Comparison of ENCODE assay signal across 13 cellular contexts in genomic region chr9:112771359-112772214, GRCh38. TPM values are rescaled to one million over a fixed set of nuclear protein-coding genes. Genes with fewer than 3 reads are reported as not detected.
DNase-seq lines count a peak whose midpoint lies in the region; ATAC-seq and TF ChIP-seq lines count a peak whose summit lies in the region.
"Had no signal": no experiment of that assay in that cellular context is flagged by ENCODE, and none has a peak within 500 bp of the region (broad histone marks: within the 10 kb centered on the region; RNA-seq: fewer than 3 reads in every experiment).

No MANE protein-coding gene starts in this region.

- H3K4me2 ChIP-seq in H9 (ENCODE audit: insufficient read depth, insufficient read length, low read length) = no peak overlapping the region

- H3K56ac ChIP-seq in H9 (ENCODE audit: insufficient read length, low read depth, low read length) = no peak overlapping the region

- no peaks in the 10 kb centered on the region for H3K9me3 Mint-ChIP-seq in CD8-positive, alpha-beta T cell
- peaks cover 3% of the 10 kb centered on the region for H3K9me3 Mint-ChIP-seq in memory B cell
- peaks cover under 1 to 1% of the 10 kb centered on the region in 2 experiments; a peak in 4 of 5 replicates for H3K9me3 Mint-ChIP-seq in H9

- H3K4me3 Mint-ChIP-seq in CD8-positive, alpha-beta T cell = no peak overlapping the region
- H3K4me3 Mint-ChIP-seq in T-helper 17 cell = peak overlapping the region; percentile 3
- peak overlapping the region; percentile 37 for H3K4me3 Mint-ChIP-seq in memory B cell
- no peak overlapping the region for H3K4me3 Mint-ChIP-seq in H9

- H3K18ac ChIP-seq in H9 (ENCODE audit: insufficient read length, low read depth, low read length) = no peak overlapping the region

- H3K27ac ChIP-seq in CD8-positive, alpha-beta T cell (ENCODE audit: low read depth, low read length) = no peak overlapping the region
- H3K27ac ChIP-seq in H9 (ENCODE audit: insufficient read length, low read depth, low read length) = no peak overlapping the region

- no peaks in the 10 kb centered on the region for H3K9me3 ChIP-seq in CD8-positive, alpha-beta T cell (ENCODE audit: low read length)
- H3K9me3 ChIP-seq in T-helper 17 cell (ENCODE audit: control insufficient read depth, low read length, poor library complexity, severe bottlenecking) (no peaks in the 10 kb centered on the region), H9 (ENCODE audit: control insufficient read depth, low read depth, low read length) (no peaks in the 10 kb centered on the region)

- H2BK5ac ChIP-seq in H9 (ENCODE audit: insufficient read length, low read length) = no peak overlapping the region

- no peaks in the 10 kb centered on the region for H3K23me2 ChIP-seq in H9 (ENCODE audit: insufficient read length, low read depth, low read length, poor library complexity, severe bottlenecking)

- no peak overlapping the region for H3K14ac ChIP-seq in H9 (ENCODE audit: insufficient read depth, low read length)

- peaks cover 8% of the 10 kb centered on the region for H3K36me3 Mint-ChIP-seq in CD8-positive, alpha-beta T cell
- H3K36me3 Mint-ChIP-seq in T-helper 17 cell (ENCODE audit: low read depth) (peaks cover 4% of the 10 kb centered on the region), memory B cell (peaks cover 19% of the 10 kb centered on the region), H9 (ENCODE audit: insufficient read depth in 1 of 3, low read depth in 3 of 3) (peaks cover 1 to 4% (median 1%) of the 10 kb centered on the region in 3 experiments; a peak in 5 of 7 replicates)

- no peak overlapping the region for H4K8ac ChIP-seq in H9 (replicated peaks; ENCODE audit: insufficient read length, low read depth, low read length)

- peaks cover 15% of the 10 kb centered on the region for H3K4me1 ChIP-seq in CD8-positive, alpha-beta T cell (ENCODE audit: insufficient read depth, low read length)
- peaks cover 4% of the 10 kb centered on the region; the same call in 1 of the 2 replicates for H3K4me1 ChIP-seq in H9 (ENCODE audit: insufficient read depth, low read length)

- H3K36me3 ChIP-seq in CD8-positive, alpha-beta T cell (ENCODE audit: insufficient read depth, low read length) = no peaks in the 10 kb centered on the region

- no peaks in the 10 kb centered on the region for H3K27me3 Mint-ChIP-seq in CD8-positive, alpha-beta T cell (ENCODE audit: low read depth)
- H3K27me3 Mint-ChIP-seq in T-helper 17 cell (no peaks in the 10 kb centered on the region), memory B cell (no peaks in the 10 kb centered on the region), H9 (ENCODE audit: low read depth) (no peaks in the 10 kb centered on the region)

- intact Hi-C loops in CD8-positive, alpha-beta T cell (cut with DNase I, micrococcal nuclease) = no loop called here
- intact Hi-C loops in posterior cingulate gyrus (cut with DNase I) = no loop called here

- no peak overlapping the region for H2AFZ ChIP-seq in H9 (ENCODE audit: low read length)

- H2BK120ac ChIP-seq in H9 (ENCODE audit: low read depth, low read length, poor library complexity, severe bottlenecking) = no peak overlapping the region

- DNase-seq in CD8-positive, alpha-beta T cell = no peak
- DNase-seq in T-helper 17 cell = no peak
- no peak for DNase-seq in memory B cell (ENCODE audit: low spot score in 2 of 2)
- no peak for DNase-seq in posterior cingulate gyrus
- DNase-seq in SIG-M5 (lab: John Stamatoyannopoulos, UW) = no peak
- DNase-seq in H9 = no peak
- DNase-seq: DMS 273 treated with DMSO at 0.1 percent for 48 hours, NCI-H1436 treated with DMSO at 0.1 percent for 48 hours, small intestine had no signal

- H3K27me3 ChIP-seq in CD8-positive, alpha-beta T cell (ENCODE audit: insufficient read depth, low read length) = no peaks in the 10 kb centered on the region
- H3K27me3 ChIP-seq in H9 (ENCODE audit: insufficient read depth, low read length) = no peaks in the 10 kb centered on the region

- POLR2A ChIA-PET in CD8-positive, alpha-beta T cell (lab: Charles Lee) = no interaction called here

- H2BK15ac ChIP-seq in H9 (ENCODE audit: low read depth, low read length) = no peak overlapping the region

- no peak for TF ChIP-seq CTCF in CD8-positive, alpha-beta T cell (IDR thresholded peaks at IDR 0.05)
- TF ChIP-seq CTCF in H9 (conservative IDR thresholded peaks at IDR 0.05) = no peak

- peaks cover 45% of the 10 kb centered on the region for H3K4me1 Mint-ChIP-seq in CD8-positive, alpha-beta T cell (ENCODE audit: low read depth)
- H3K4me1 Mint-ChIP-seq in T-helper 17 cell (peaks cover 37% of the 10 kb centered on the region), memory B cell (peaks cover 29% of the 10 kb centered on the region), H9 (peaks cover 25 to 28% of the 10 kb centered on the region in 2 experiments)

- no peak overlapping the region for H3K4me3 ChIP-seq in CD8-positive, alpha-beta T cell (ENCODE audit: low read depth, low read length)

- 0 out of 2 replicates have a peak, but pooled peaks cover 2% of the 10 kb centered on the region for H3K79me2 ChIP-seq in H9 (ENCODE audit: insufficient read depth, low read length)

- H4K91ac ChIP-seq in H9 (ENCODE audit: insufficient read length, low read depth, low read length) = no peak overlapping the region

- H2BK12ac ChIP-seq in H9 (ENCODE audit: insufficient read length, low read depth, low read length) = no peak overlapping the region

- H2AK5ac ChIP-seq in H9 (ENCODE audit: insufficient read length, low read length) = no peak overlapping the region

- H3T11ph ChIP-seq in H9 (ENCODE audit: low read length) = no peak overlapping the region

- ATAC-seq in CD8-positive, alpha-beta T cell = no peak
- ATAC-seq in GM21447 (IDR thresholded peaks at IDR 0.05; ENCODE audit: unreplicated experiment) (peak; percentile 49), T-helper 17 cell (peak; percentile 41), memory B cell (ENCODE audit: low read depth) (peak; percentile 85), HG02610 (IDR thresholded peaks at IDR 0.05; ENCODE audit: unreplicated experiment) (no peak)
- ATAC-seq: HCT116, Panc1 had no signal

- CTCF ChIA-PET in CD8-positive, alpha-beta T cell (lab: Charles Lee) = no interaction called here

- no CpG with 5 or more reads among the region's 8 CpGs for WGBS in H9 (ENCODE audit: extremely low coverage, insufficient read length, low lambda C conversion rate)

- H3K4ac ChIP-seq in H9 (ENCODE audit: low read depth, low read length) = no peak overlapping the region

- H3K27ac Mint-ChIP-seq in CD8-positive, alpha-beta T cell = peak overlapping the region; percentile 75
- H3K27ac Mint-ChIP-seq in T-helper 17 cell (peak overlapping the region; percentile 66), memory B cell (peak overlapping the region; percentile 56), H9 (peak overlapping the region in 1 of 3 experiments; percentile 58; a peak in 1 of 7 replicates)

- no peak overlapping the region for H3K9ac ChIP-seq in H9 (ENCODE audit: extremely low read depth, insufficient read length, low read length)

- H3K23ac ChIP-seq in H9 (ENCODE audit: insufficient read length, low read depth, low read length) = no peak overlapping the region

- no peak overlapping the region for H4K5ac ChIP-seq in H9 (ENCODE audit: insufficient read length, low read depth, low read length)

- no peaks in the 10 kb centered on the region for H3K79me1 ChIP-seq in H9 (ENCODE audit: insufficient read depth, low read depth, low read length, poor library complexity, severe bottlenecking)

- no peaks in the 10 kb centered on the region for H4K20me1 ChIP-seq in H9 (ENCODE audit: control insufficient read depth, insufficient read depth, insufficient read length)

- no peak overlapping the region for H2BK20ac ChIP-seq in H9 (ENCODE audit: low read depth, low read length, poor library complexity, severe bottlenecking)

RNA-seq across cellular contexts. Expression of gene SNX30, which starts 21.0 kb away (rescaled TPM):
- total RNA-seq in CD8-positive, alpha-beta T cell = 1 to 10 TPM; 6.0 to 8.1 TPM
- 1 to 10 TPM; 7.7 to 9.3 TPM for total RNA-seq in T-helper 17 cell
- 10.0 and 10.3 TPM in 2 replicates for total RNA-seq in H9 (2021)

RNA-seq across cellular contexts. Expression of gene INIP, which starts 53.7 kb away (rescaled TPM):
- 10 to 100 TPM; 11.7 to 17.2 TPM for total RNA-seq in CD8-positive, alpha-beta T cell
- 10 to 100 TPM; 13.6 to 15.5 TPM for total RNA-seq in T-helper 17 cell
- 22.6 and 24.5 TPM in 2 replicates for total RNA-seq in H9 (2021)

Comparison
In these comparisons a context has a peak if more than half of its experiments do, and no peak if none do; other contexts are left out.
1. ATAC-seq: peak in GM21447 (single experiment), T-helper 17 cell (single experiment) and memory B cell (single experiment); none in CD8-positive, alpha-beta T cell (single experiment) and HG02610 (single experiment).
2. H3K4me3 Mint-ChIP-seq: peak in T-helper 17 cell (single experiment) and memory B cell (single experiment); none in CD8-positive, alpha-beta T cell (single experiment) and H9 (0 of 2).